ENCODE assay signal across 1 cellular context in genomic region chr18:69400253-69400975, GRCh38.
TF ChIP-seq lines count a peak whose summit lies in the region.

DOK6 (plus strand) TSS chr18:69400888.

TF ChIP-seq in HepG2, 621 proteins besides CTCF, POLR2A, EP300 and RAD21 (continued from another document and continues in another):
- TF ChIP-seq ZHX2 (IDR thresholded peaks at IDR 0.05; ENCODE audit: low read depth) (no peak), ZHX2 (CRISPR knock-in tag; IDR thresholded peaks at IDR 0.05; ENCODE audit: borderline replicate concordance) (0 out of 2 replicates have a peak, but pooled peaks have one; percentile 52), ZNF766 (CRISPR knock-in tag; IDR thresholded peaks at IDR 0.05; ENCODE audit: borderline replicate concordance) (peak; percentile 97), DMAP1 (CRISPR knock-in tag; IDR thresholded peaks at IDR 0.05) (peak; percentile 71; the same call in 1 of the 2 replicates), MEF2D (CRISPR knock-in tag; IDR thresholded peaks at IDR 0.05) (peak; percentile 61; the same call in 1 of the 2 replicates), ZNF598 (CRISPR knock-in tag; IDR thresholded peaks at IDR 0.05; ENCODE audit: borderline replicate concordance) (peak; percentile 68; the same call in 1 of the 2 replicates), KDM3A (CRISPR knock-in tag; IDR thresholded peaks at IDR 0.05; ENCODE audit: low read depth) (0 out of 2 replicates have a peak, but pooled peaks have one; percentile 19), GATA4 (IDR thresholded peaks at IDR 0.05; ENCODE audit: borderline replicate concordance, low read depth) (peak; percentile 41; the same call in 1 of the 2 replicates), ZNF800 (CRISPR knock-in tag; IDR thresholded peaks at IDR 0.05) (peak; percentile 96), MTA1 (CRISPR knock-in tag; IDR thresholded peaks at IDR 0.05; ENCODE audit: borderline replicate concordance) (peak; percentile 85; the same call in 1 of the 2 replicates), ZFP36L1 (CRISPR knock-in tag; IDR thresholded peaks at IDR 0.05) (0 out of 2 replicates have a peak, but pooled peaks have one; percentile 50), MYPOP (CRISPR knock-in tag; IDR thresholded peaks at IDR 0.05) (peak; percentile 81; the same call in 1 of the 2 replicates), ZGPAT (CRISPR knock-in tag; IDR thresholded peaks at IDR 0.05) (peak; percentile 39; the same call in 1 of the 2 replicates), SMYD3 (CRISPR knock-in tag; IDR thresholded peaks at IDR 0.05) (no peak), ZNF235 (CRISPR knock-in tag; IDR thresholded peaks at IDR 0.05; ENCODE audit: borderline replicate concordance) (no peak), BORCS8-MEF2B (CRISPR knock-in tag; IDR thresholded peaks at IDR 0.05) (peak; percentile 38; the same call in 1 of the 2 replicates), HNRNPH1 (optimal IDR thresholded peaks at IDR 0.05; ENCODE audit: low read depth, low read length) (peak; percentile 26), PATZ1 (CRISPR knock-in tag; IDR thresholded peaks at IDR 0.05) (peak; percentile 76), ZMYM4 (CRISPR knock-in tag; IDR thresholded peaks at IDR 0.05) (peak; percentile 85), ZFP37 (CRISPR knock-in tag; IDR thresholded peaks at IDR 0.05; ENCODE audit: borderline replicate concordance) (peak; percentile 82; the same call in 1 of the 2 replicates), ARID5B (CRISPR knock-in tag; IDR thresholded peaks at IDR 0.05) (peak; percentile 47), HOMEZ (CRISPR knock-in tag; IDR thresholded peaks at IDR 0.05; ENCODE audit: low read depth) (0 out of 2 replicates have a peak, but pooled peaks have one; percentile 47), HNRNPLL (IDR thresholded peaks at IDR 0.05; ENCODE audit: low read depth, low read length, poor library complexity, severe bottlenecking) (peak; percentile 72), ZNF12 (CRISPR knock-in tag; IDR thresholded peaks at IDR 0.05) (no peak; the same call in 1 of the 2 replicates), DNMT3B (CRISPR knock-in tag; conservative IDR thresholded peaks at IDR 0.05) (peak; percentile 72; the same call in 1 of the 2 replicates), ZC3H4 (CRISPR knock-in tag; IDR thresholded peaks at IDR 0.05; ENCODE audit: borderline replicate concordance) (peak; percentile 81; the same call in 1 of the 2 replicates), ZNF160 (CRISPR knock-in tag; IDR thresholded peaks at IDR 0.05) (0 out of 2 replicates have a peak, but pooled peaks have one; percentile 45), PHF21A (CRISPR knock-in tag; IDR thresholded peaks at IDR 0.05) (peak; percentile 77), SOX5 (CRISPR knock-in tag; IDR thresholded peaks at IDR 0.05; ENCODE audit: borderline replicate concordance) (no peak), PTBP1 (IDR thresholded peaks at IDR 0.05; ENCODE audit: low read depth, low read length, poor library complexity, severe bottlenecking) (no peak), SKI (IDR thresholded peaks at IDR 0.05; ENCODE audit: partially characterized antibody) (peak; percentile 35), ZSCAN5A (CRISPR knock-in tag; IDR thresholded peaks at IDR 0.05; ENCODE audit: borderline replicate concordance) (peak; percentile 81; the same call in 1 of the 2 replicates), TFDP1 (CRISPR knock-in tag; IDR thresholded peaks at IDR 0.05; ENCODE audit: borderline replicate concordance) (peak; percentile 69; the same call in 1 of the 2 replicates), ZNF329 (CRISPR knock-in tag; IDR thresholded peaks at IDR 0.05; ENCODE audit: low read depth) (no peak), JUN (CRISPR knock-in tag; IDR thresholded peaks at IDR 0.05) (0 out of 2 replicates have a peak, but pooled peaks have one; percentile 28), KMT2A (CRISPR knock-in tag; IDR thresholded peaks at IDR 0.05) (peak; percentile 88), NFIB (CRISPR knock-in tag; IDR thresholded peaks at IDR 0.05; ENCODE audit: borderline replicate concordance) (no peak)
